In the genomic region with DNA sequence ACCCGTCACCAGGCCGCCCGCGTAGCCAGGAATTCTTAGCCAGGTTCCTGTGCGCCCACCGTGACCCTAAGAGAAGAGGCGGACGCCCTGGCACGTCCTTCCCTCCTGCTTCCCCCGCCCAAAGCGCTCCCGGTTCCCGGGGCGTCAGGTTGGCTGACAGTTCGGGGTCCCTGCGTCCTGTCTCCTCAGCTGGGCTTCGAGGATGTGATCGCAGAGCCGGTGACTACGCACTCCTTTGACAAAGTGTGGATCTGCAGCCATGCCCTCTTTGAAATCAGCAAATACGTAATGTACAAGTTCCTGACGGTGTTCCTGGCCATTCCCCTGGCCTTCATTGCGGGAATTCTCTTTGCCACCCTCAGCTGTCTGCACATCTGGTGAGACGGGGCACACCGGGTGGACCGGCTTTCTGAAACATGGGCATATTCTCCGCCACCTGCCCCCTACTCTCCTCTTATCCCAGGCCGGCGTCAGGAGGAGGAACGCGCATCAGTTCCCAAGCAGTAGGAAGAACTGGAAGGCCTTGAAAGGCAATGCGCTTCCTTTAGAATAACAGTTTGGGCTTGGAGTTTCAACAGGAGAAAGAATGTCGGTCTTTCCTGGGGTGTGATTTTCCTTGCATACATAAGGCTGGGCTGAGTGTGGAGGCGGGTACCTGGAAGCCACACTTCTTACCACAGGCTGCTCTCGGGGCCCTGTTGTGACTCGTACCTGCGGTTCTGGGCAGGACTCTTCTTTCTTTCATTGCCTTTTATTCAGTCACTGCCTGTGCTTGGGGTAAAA, we compare ENCODE assay signal across 9 cellular contexts. TPM values are rescaled to one million over a fixed set of nuclear protein-coding genes. Genes with fewer than 3 reads are reported as not detected.
DNase-seq lines count a peak whose midpoint lies in the region; ATAC-seq, FAIRE-seq and TF ChIP-seq lines count a peak whose summit lies in the region.
"Had no signal": no experiment of that assay in that cellular context is flagged by ENCODE, and none has a peak within 500 bp of the region (broad histone marks: within the 10 kb centered on the region; RNA-seq: fewer than 3 reads in every experiment).

No MANE protein-coding gene starts in this region.

- no peak for TF ChIP-seq CTCF in pancreas (IDR thresholded peaks at IDR 0.05)

- no peaks in the 10 kb centered on the region for H3K9me3 ChIP-seq in HUES64 (ENCODE audit: insufficient read depth, low read depth, low read length)
- H3K9me3 ChIP-seq in pancreas, result no peaks in the 10 kb centered on the region

- H3K9ac ChIP-seq in HUES64 (ENCODE audit: low read depth, low read length), result peak overlapping the region; percentile 29

- H3K4me1 ChIP-seq in HUES64 (ENCODE audit: insufficient read depth, low read length) (peaks cover 17% of the 10 kb centered on the region), pancreas (peaks cover 0 to 17% (median 15%) of the 10 kb centered on the region in 3 donors)

- H3K27ac ChIP-seq in HUES64 (ENCODE audit: low read depth, low read length), result no peak overlapping the region
- H3K27ac ChIP-seq in pancreas, result peak overlapping the region; percentile 74 to 87 (median 79)

- WGBS in HUES64, result 2% methylated on average over 37 of the region's 37 CpGs
- WGBS in pancreas, 2 donors, result 2 to 3% methylated on average over 37 of the region's 37 CpGs

- peak; percentile 65 for DNase-seq in activated CD4-positive, alpha-beta T cell treated with anti-CD3 and anti-CD28 coated beads for 48 hours
- DNase-seq in activated CD4-positive, alpha-beta T cell treated with anti-CD3 and anti-CD28 coated beads for 1 hour, result no peak
- DNase-seq in activated effector memory CD4-positive, alpha-beta T cell treated with Interleukin-2 at 50 U/mL for 16 hours, result peak; percentile 5
- DNase-seq in Right ventricle myocardium inferior (ENCODE audit: missing footprints) (peak; percentile 68), pancreas (peak in 5 of 6 donors; percentile 10 to 74 (median 38)), 8988T (no peak), SKM-1 treated with dmso at 0.1 percent for 144 hours (lab: John Stamatoyannopoulos, UW; ENCODE audit: unreplicated experiment) (no peak)

- intact Hi-C loops in Right ventricle myocardium inferior (cut with DNase I), result no loop called here
- intact Hi-C loops in pancreas (cut with DNase I), result no loop called here

- H3K4me3 ChIP-seq in HUES64 (ENCODE audit: low read length) (peak overlapping the region; percentile 87), pancreas (peak overlapping the region; percentile 41 to 87 (median 76))

- peak; percentile 56 for ATAC-seq in Right ventricle myocardium inferior
- ATAC-seq in pancreas, result peak; percentile 21 to 50 (median 33)

- FAIRE-seq in pancreas (lab: Jason Lieb, UNC), result no peak
- FAIRE-seq: G401.6 had no signal

- H3K36me3 ChIP-seq in HUES64 (ENCODE audit: insufficient read depth, low read length), result no peaks in the 10 kb centered on the region
- no peaks in the 10 kb centered on the region for H3K36me3 ChIP-seq in pancreas

- peaks cover 39% of the 10 kb centered on the region for H3K27me3 ChIP-seq in HUES64 (ENCODE audit: insufficient read depth, low read length)
- H3K27me3 ChIP-seq in pancreas, result no peaks in the 10 kb centered on the region

RNA-seq across cellular contexts. Expression of a gene that starts 0.7 kb away (rescaled TPM):
- polyA plus RNA-seq in HUES64 (2013, experiment 1 of 2), result 1.3 TPM
- 2.6 TPM for polyA plus RNA-seq in HUES64 (2013, experiment 2 of 2)
- total RNA-seq in Right ventricle myocardium inferior (239 TPM), pancreas (10 to 100 TPM; 15.0 to 27.6 (median 25.8) TPM)
- polyA plus RNA-seq in pancreas, result 10 to 100 TPM; 18.5 to 26.6 TPM

RNA-seq across cellular contexts. Expression of a gene that starts 24.6 kb away (rescaled TPM):
- polyA plus RNA-seq in HUES64 (2013, experiment 1 of 2), result 14.7 TPM
- 12.9 TPM for polyA plus RNA-seq in HUES64 (2013, experiment 2 of 2)
- total RNA-seq in Right ventricle myocardium inferior, result 387 TPM
- total RNA-seq in pancreas, result 10 to 100 TPM in 4 of 6 donors, 1 to 10 TPM in 2; 4.6 to 15.9 (median 11.2) TPM
- 10 to 100 TPM in 1 of 2 donors, 1 to 10 TPM in 1; 9.7 to 19.5 TPM for polyA plus RNA-seq in pancreas

Comparison
In these comparisons a context has a peak if more than half of its experiments do, and no peak if none do; other contexts are left out.
1. DNase-seq: peak in activated CD4-positive, alpha-beta T cell treated with anti-CD3 and anti-CD28 coated beads for 48 hours (single experiment), activated effector memory CD4-positive, alpha-beta T cell treated with Interleukin-2 at 50 U/mL for 16 hours (single experiment), Right ventricle myocardium inferior (single experiment) and pancreas (5 of 6); none in activated CD4-positive, alpha-beta T cell treated with anti-CD3 and anti-CD28 coated beads for 1 hour (single experiment), 8988T (single experiment) and SKM-1 treated with dmso at 0.1 percent for 144 hours (single experiment).
2. RNA of a gene that starts 24.6 kb away (total RNA-seq): 387 TPM in Right ventricle myocardium inferior (single experiment); 4.6 to 15.9 TPM in pancreas; every median in the first group is over 10 times any median in the second.